21 cellular contexts compared by ENCODE assay signal in the genomic region with DNA sequence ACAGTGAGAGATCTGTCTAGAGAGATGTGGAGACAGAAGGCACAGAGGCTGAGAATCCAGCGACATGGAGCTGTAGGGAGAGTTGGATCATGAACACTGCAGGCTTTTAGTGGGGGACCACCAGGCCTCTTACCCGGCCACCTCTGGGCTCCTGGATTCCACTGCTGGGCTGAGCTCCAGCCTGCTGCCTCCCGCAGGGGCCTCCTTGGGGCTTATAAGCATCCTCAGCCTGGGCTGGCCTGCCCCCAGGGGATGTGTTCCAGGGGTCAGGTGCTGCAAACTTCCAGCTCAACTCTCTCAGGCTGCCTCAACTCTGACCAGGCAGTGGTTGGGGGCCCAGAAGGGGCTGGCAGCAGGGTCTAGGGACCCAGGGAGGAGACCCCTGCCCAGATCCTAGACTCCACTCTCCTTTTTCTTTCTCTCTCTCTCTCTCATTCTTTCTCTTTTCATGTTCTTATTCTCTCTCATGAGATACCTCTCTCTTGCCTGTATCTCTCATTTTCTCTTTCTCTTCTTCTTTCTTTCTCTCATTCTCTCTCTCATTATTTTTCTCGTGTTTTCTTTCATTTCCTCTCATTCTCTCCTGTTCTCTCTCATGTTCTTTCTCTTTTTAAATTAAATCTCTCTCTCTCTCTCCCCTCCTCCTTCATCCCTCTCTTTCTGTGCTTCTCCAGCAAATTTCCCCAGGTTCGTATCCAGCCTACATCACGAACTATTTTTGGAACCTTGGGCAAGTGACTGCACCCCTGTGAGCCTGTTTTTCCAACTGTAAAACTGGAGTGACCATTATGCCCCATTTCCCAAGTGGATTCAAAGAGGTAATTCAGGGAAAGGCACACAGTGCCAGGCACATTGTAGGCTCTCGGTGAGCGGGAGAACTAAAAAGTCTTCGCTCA. TPM values are rescaled to one million over a fixed set of nuclear protein-coding genes. Genes with fewer than 3 reads are reported as not detected.
DNase-seq lines count a peak whose midpoint lies in the region; ATAC-seq, FAIRE-seq and TF ChIP-seq lines count a peak whose summit lies in the region.
"Had no signal": no experiment of that assay in that cellular context is flagged by ENCODE, and none has a peak within 500 bp of the region (broad histone marks: within the 10 kb centered on the region; RNA-seq: fewer than 3 reads in every experiment).

Gene KLK4 (minus strand): TSS at position 190 of the 896 bp plus-strand sequence. CDS start 657 bp downstream, outside the sequence.

- no peak for FAIRE-seq in H1 (lab: Jason Lieb, UNC)
- FAIRE-seq: A204.1, D721Med had no signal

- H2AK5ac ChIP-seq in H1 (ENCODE audit: low read depth, low read length) = no peak within 1 kb of the TSS; the same call in 1 of the 2 replicates

- no peaks in the 10 kb centered on the region for H3K79me1 ChIP-seq in H1 (ENCODE audit: low read depth, low read length)

- no peak within 1 kb of the TSS for H4K8ac ChIP-seq in H1 (ENCODE audit: extremely low read depth, insufficient read depth, low read length)

- H3K14ac ChIP-seq in H1 (ENCODE audit: insufficient read length) = no peak within 1 kb of the TSS

- no peak for TF ChIP-seq EP300 in H1 (IDR thresholded peaks at IDR 0.05; ENCODE audit: borderline replicate concordance in 1 of 2, low read depth in 2 of 2, low read length in 2 of 2)

- H3K27ac ChIP-seq in HEK293 (ENCODE audit: extremely low read depth, low read depth, low read length) (no peak within 1 kb of the TSS), H1 (ENCODE audit: low read depth, low read length) (no peak within 1 kb of the TSS), prostate gland (no peak within 1 kb of the TSS)
- H3K27ac ChIP-seq: GM23248, HL-60 had no signal

- no peak within 1 kb of the TSS for H3K18ac ChIP-seq in H1 (ENCODE audit: extremely low read depth, low read length)

- H2BK5ac ChIP-seq in H1 (ENCODE audit: low read depth, low read length) = 0 out of 2 replicates have a peak within 1 kb of the TSS, but pooled peaks have one; percentile 27

- no peak for TF ChIP-seq POLR2A in H1 (IDR thresholded peaks at IDR 0.05; ENCODE audit: control extremely low read depth in 1 of 2, low read depth in 2 of 2, low read length in 2 of 2)
- TF ChIP-seq POLR2A in prostate gland (IDR thresholded peaks at IDR 0.05) = no peak

- H2BK15ac ChIP-seq in H1 (ENCODE audit: low read length) = peak within 1 kb of the TSS; percentile 73; the same call in 1 of the 2 replicates

- no peak within 1 kb of the TSS for H3K4ac ChIP-seq in H1 (replicated peaks; ENCODE audit: insufficient read length, low read depth, low read length)

- no peak within 1 kb of the TSS for H2AFZ ChIP-seq in H1 (ENCODE audit: low read length)
- H2AFZ ChIP-seq: GM23248 had no signal

- no peaks in the 10 kb centered on the region for H3K9me3 ChIP-seq in ES-I3 (ENCODE audit: control insufficient read depth, insufficient read depth, low read length)
- H3K9me3 ChIP-seq in HEK293 (ENCODE audit: control insufficient read depth, insufficient read depth, low read depth, low read length) = no peaks in the 10 kb centered on the region
- H3K9me3 ChIP-seq in H1 (ENCODE audit: insufficient read depth in 2 of 2, low read depth in 1 of 2, low read length in 1 of 2) = no peaks in the 10 kb centered on the region
- no peaks in the 10 kb centered on the region for H3K9me3 ChIP-seq in prostate gland

- H3K4me1 ChIP-seq in ES-I3 (ENCODE audit: insufficient read depth, low read length) (no peaks in the 10 kb centered on the region), HEK293 (ENCODE audit: control insufficient read depth, insufficient read depth, low read length) (peaks cover 3% of the 10 kb centered on the region), H1 (replicated peaks in 1 of 4; ENCODE audit: control insufficient read depth in 3 of 4, insufficient read depth in 4 of 4, low read length in 3 of 4) (peaks cover 0 to 14% (median 9%) of the 10 kb centered on the region in 4 experiments; a peak in 5 of 7 replicates), prostate gland (replicated peaks) (no peaks in the 10 kb centered on the region)

- peak within 1 kb of the TSS; percentile 80 to 91; a peak in 3 of 4 replicates for H3K4me2 ChIP-seq in H1 (ENCODE audit: insufficient read depth in 1 of 2, low read depth in 2 of 2, low read length in 2 of 2)

- no peak for TF ChIP-seq RAD21 in H1 (IDR thresholded peaks at IDR 0.05 in 1 of 2, conservative IDR thresholded peaks at IDR 0.05 in 1 of 2; ENCODE audit: low read depth in 2 of 2, low read length in 2 of 2)

- H3K23ac ChIP-seq in H1 (ENCODE audit: insufficient read length) = no peak within 1 kb of the TSS

- H2BK12ac ChIP-seq in H1 (ENCODE audit: low read depth, low read length) = peak within 1 kb of the TSS; percentile 12; the same call in 1 of the 2 replicates

- H3K56ac ChIP-seq in H1 (replicated peaks; ENCODE audit: insufficient read length, low read depth, low read length) = no peak within 1 kb of the TSS

- DNase-seq in H1 (ENCODE audit: low read depth in 1 of 2, low spot score in 2 of 2) (no peak), prostate gland (ENCODE audit: low spot score) (no peak)
- DNase-seq in stimulated activated CD8-positive, alpha-beta memory T cell treated with anti-CD3 and anti-CD28 coated beads, Interleukin-4, amount 100 ng/mL, for 48 hours = no peak
- DNase-seq: CD8-positive, alpha-beta T cell; COR-L47; DMS153; DND-41; GF-D8; GM23248; HCEC 1CT; KBM-7 had no signal

- 0 out of 2 replicates have a peak within 1 kb of the TSS, but pooled peaks have one; percentile 41 for H3K9ac ChIP-seq in ES-I3 (ENCODE audit: low read depth, low read length)
- H3K9ac ChIP-seq in H1 (replicated peaks in 1 of 4; ENCODE audit: extremely low read depth in 1 of 4, low read depth in 3 of 4, low read length in 3 of 4) = no peak within 1 kb of the TSS
- H3K9ac ChIP-seq: GM23248 had no signal

- H3K4me3 ChIP-seq in HEK293 (ENCODE audit: low read depth, low read length) (no peak within 1 kb of the TSS), H1 (ENCODE audit: extremely low read depth in 1 of 4, insufficient read depth in 2 of 4, low read depth in 3 of 4, low read length in 4 of 4) (peak within 1 kb of the TSS in 1 of 4 experiments; percentile 55; a peak in 2 of 8 replicates), prostate gland (no peak within 1 kb of the TSS)
- H3K4me3 ChIP-seq: GM23248 had no signal

- H4K5ac ChIP-seq in H1 (ENCODE audit: insufficient read length, low read depth, low read length) = no peak within 1 kb of the TSS

- 79 to 100% methylated on average over 1 to 9 of the region's 9 CpGs for WGBS in H1 (ENCODE audit: extremely low coverage in 1 of 2, insufficient coverage in 1 of 2, insufficient read length in 1 of 2, insufficient replicate concordance in 2 of 2, low coverage in 1 of 2, low lambda C conversion rate in 2 of 2, missing lambda C conversion rate in 1 of 2), 2 experiments
- WGBS in prostate gland = 70% methylated on average over 9 of the region's 9 CpGs

- no peak within 1 kb of the TSS for H4K91ac ChIP-seq in H1 (replicated peaks; ENCODE audit: insufficient read length, low read length)

- H3K79me2 ChIP-seq in H1 (ENCODE audit: control insufficient read depth in 1 of 2, insufficient read depth in 2 of 2, low read length in 2 of 2) = no peaks in the 10 kb centered on the region

- no peak within 1 kb of the TSS for H2BK120ac ChIP-seq in H1 (replicated peaks; ENCODE audit: low read depth, low read length)

- POLR2A ChIA-PET in HEK293 (lab: Yijun Ruan, JAX) = interaction anchor here (0.6 kb wide), 2 partner anchors 264 to 321 kb away, joined by 4 to 9 read pairs; no protein-coding TSS in a partner anchor
- POLR2A ChIA-PET in H1 (lab: Charles Lee; ENCODE audit: partially characterized antibody) = interaction anchor here (1.0 to 5.3 kb wide), 3 partner anchors 10 to 116 kb away, joined by 3 to 36 read pairs (median 26); no protein-coding TSS in a partner anchor

- no peak for ATAC-seq in GM21737 (IDR thresholded peaks at IDR 0.05; ENCODE audit: unreplicated experiment)
- no peak for ATAC-seq in SK-N-SH treated with all-trans-retinoic acid at 6 μM for 48 hours
- ATAC-seq: CD8-positive, alpha-beta T cell had no signal

- peaks cover 16% of the 10 kb centered on the region for H3K23me2 ChIP-seq in H1 (ENCODE audit: low read depth, low read length)

- H3K36me3 ChIP-seq in ES-I3 (ENCODE audit: insufficient read depth, low read length) = no peaks in the 10 kb centered on the region
- no peaks in the 10 kb centered on the region for H3K36me3 ChIP-seq in HEK293 (ENCODE audit: control insufficient read depth in 2 of 2, insufficient read depth in 1 of 2, low read length in 2 of 2)
- no peaks in the 10 kb centered on the region for H3K36me3 ChIP-seq in H1 (ENCODE audit: control insufficient read depth in 2 of 4, insufficient read depth in 4 of 4, low read length in 3 of 4)
- no peaks in the 10 kb centered on the region for H3K36me3 ChIP-seq in prostate gland

- intact Hi-C loops in prostate gland (cut with DNase I) = no loop called here

- CTCF ChIA-PET in HEK293 (lab: Yijun Ruan, JAX) = interaction anchor here (0.7 to 5.9 kb wide), 3 partner anchors 10 to 186 kb away, joined by 3 to 50 read pairs (median 4); no protein-coding TSS in a partner anchor
- CTCF ChIA-PET in H1 (lab: Charles Lee; ENCODE audit: partially characterized antibody) = interaction anchor here (0.6 to 2.3 kb wide), 4 partner anchors 10 to 356 kb away, joined by 3 to 17 read pairs (median 4); no protein-coding TSS in a partner anchor

- no peak for TF ChIP-seq CTCF in HEK293 (tag by site-specific recombination; IDR thresholded peaks at IDR 0.05)
- no peak for TF ChIP-seq CTCF in H1 (IDR thresholded peaks at IDR 0.05; ENCODE audit: control extremely low read depth in 1 of 3, insufficient read depth in 1 of 3, low read depth in 1 of 3, low read length in 3 of 3)
- TF ChIP-seq CTCF in prostate gland (IDR thresholded peaks at IDR 0.05) = no peak

- H2BK20ac ChIP-seq in H1 (ENCODE audit: low read length) = peak within 1 kb of the TSS; percentile 53; the same call in 1 of the 2 replicates

- peaks cover 21 to 42% (median 33%) of the 10 kb centered on the region in 4 experiments for H3K27me3 ChIP-seq in H1 (replicated peaks in 1 of 4; ENCODE audit: control insufficient read depth in 3 of 4, extremely low read depth in 1 of 4, insufficient read depth in 3 of 4, low read length in 3 of 4)
- H3K27me3 ChIP-seq in prostate gland (replicated peaks; ENCODE audit: insufficient read depth) = no peaks in the 10 kb centered on the region

- H4K20me1 ChIP-seq in H1 (replicated peaks in 1 of 2; ENCODE audit: control insufficient read depth in 1 of 2, insufficient read depth in 2 of 2, low read length in 2 of 2) = peaks cover 0 to 2% of the 10 kb centered on the region in 2 experiments

RNA-seq across cellular contexts. Expression of gene KLK4, which starts in this region (rescaled TPM):
- 1.3 TPM in 1 of 2 replicates, not detected in the other for total RNA-seq in H1 (2021; fragmentation: NEBNext Ultra II Directional; extraction: Animal tissue kit (Norgen Biotek cat#: 25700))
- 0.44 and 6.8 TPM in 2 replicates for polyA plus RNA-seq in H1 (2011; rRNA removed)
- 0.41 TPM for polyA plus RNA-seq in H1 (2011; cell fraction: cytosol; rRNA removed)
- 2.3 TPM for polyA plus RNA-seq in H1 (2011; cell fraction: nucleus; rRNA removed)
- polyA plus RNA-seq in H1 (2012, experiment 1 of 2) = 0.20 to 1.7 TPM (median 0.57 TPM) in 4 replicates
- not detected for polyA plus RNA-seq in H1 (2012, experiment 2 of 2)
- polyA plus RNA-seq in H1 (2013, experiment 1 of 2) = 0.91 TPM
- 0.77 TPM for polyA plus RNA-seq in H1 (2013, experiment 2 of 2)
- polyA minus RNA-seq in H1 (2011; rRNA and poly(A)+ RNA removed) = 0.82 TPM in 1 of 2 replicates, not detected in the other
- not detected for polyA minus RNA-seq in H1 (2011; cell fraction: cytosol; rRNA and poly(A)+ RNA removed)
- polyA minus RNA-seq in H1 (2011; cell fraction: nucleus; rRNA and poly(A)+ RNA removed) = not detected
- total RNA-seq in prostate gland = 100 to 1,000 TPM; 188 to 330 TPM
- total RNA-seq: CD8-positive, alpha-beta T cell; GM23248 had no signal
- polyA plus RNA-seq: AG04450, BJ, CD14-positive monocyte, GM23248 had no signal

Comparison
In these comparisons a context has a peak if more than half of its experiments do, and no peak if none do; other contexts are left out.
1. RNA of gene KLK4 (total RNA-seq): 188 to 330 TPM in prostate gland; 1.3 TPM in H1; every median in the first group is over 10 times any median in the second.